ENCODE assay signal across 19 cellular contexts in genomic region chr2:26558271-26559043, GRCh38.
DNase-seq lines count a peak whose midpoint lies in the region; ATAC-seq and TF ChIP-seq lines count a peak whose summit lies in the region.
"Had no signal": no experiment of that assay in that cellular context is flagged by ENCODE, and none has a peak within 500 bp of the region (broad histone marks: within the 10 kb centered on the region; RNA-seq: fewer than 3 reads in every experiment).

No MANE protein-coding gene starts in this region.

- no peak overlapping the region for H3K27ac Mint-ChIP-seq in endodermal cell
- H3K27ac Mint-ChIP-seq: activated CD8-positive, alpha-beta T cell treated with anti-CD3 and anti-CD28 coated beads, Interleukin-2, amount 10 ng/mL, durations not matched to agents 7 days and 5 days; activated T-helper 2 cell treated with anti-CD3 and anti-CD28 coated beads, Interferon-gamma antibody, Interleukin-2, Interleukin-4, amounts not matched to agents 10 μg/mL and 5 μg/mL and 100 μg/mL, durations not matched to agents 14 hours and 24 hours and 36 hours; memory B cell had no signal

- peaks cover 4% of the 10 kb centered on the region for H3K4me1 Mint-ChIP-seq in endodermal cell

- in situ Hi-C loops in G401 (cut with HindIII; ENCODE audit: low sequenced_read_pairs), result no loop called here
- in situ Hi-C loops in HAP-1 (cut with MboI; ENCODE audit: low sequenced_read_pairs), result no loop called here

- peaks cover 30% of the 10 kb centered on the region for H3K27me3 Mint-ChIP-seq in endodermal cell (ENCODE audit: insufficient read depth)

- WGBS in endodermal cell (ENCODE audit: insufficient coverage in 1 of 2, insufficient read length in 1 of 2), 2 experiments, result 45 to 64% methylated on average over 9 to 27 of the region's 27 CpGs
- WGBS in stomach, 5 donors, result 23 to 30% (median 29%) methylated on average over 24 to 27 of the region's 27 CpGs

- H3K4me1 ChIP-seq in endodermal cell (ENCODE audit: control insufficient read depth, insufficient read depth, low read length), result peaks cover 5% of the 10 kb centered on the region
- H3K4me1 ChIP-seq in HAP-1, result no peaks in the 10 kb centered on the region; the same call in 1 of the 2 replicates
- peaks cover 13 to 21% (median 17%) of the 10 kb centered on the region in 4 donors for H3K4me1 ChIP-seq in stomach

- ATAC-seq in GM21576 (IDR thresholded peaks at IDR 0.05; ENCODE audit: unreplicated experiment), result no peak
- ATAC-seq: activated CD8-positive, alpha-beta T cell treated with anti-CD3 and anti-CD28 coated beads, Interleukin-2, amount 10 ng/mL, durations not matched to agents 7 days and 5 days; GM12878 had no signal

- H3K4me3 Mint-ChIP-seq in endodermal cell, result no peak overlapping the region
- H3K4me3 Mint-ChIP-seq: activated CD8-positive, alpha-beta T cell treated with anti-CD3 and anti-CD28 coated beads, Interleukin-2, amount 10 ng/mL, durations not matched to agents 7 days and 5 days; memory B cell had no signal

- no peaks in the 10 kb centered on the region for H3K9me3 ChIP-seq in MG63
- no peaks in the 10 kb centered on the region for H3K9me3 ChIP-seq in endodermal cell (ENCODE audit: control insufficient read depth, low read length)
- H3K9me3 ChIP-seq in HAP-1, result no peaks in the 10 kb centered on the region
- H3K9me3 ChIP-seq in stomach, result no peaks in the 10 kb centered on the region
- H3K9me3 ChIP-seq: neutrophil had no signal

- no peaks in the 10 kb centered on the region for H3K36me3 Mint-ChIP-seq in endodermal cell (ENCODE audit: low read depth)
- H3K36me3 Mint-ChIP-seq: memory B cell had no signal

- peaks cover 19% of the 10 kb centered on the region for H3K27me3 ChIP-seq in MG63
- H3K27me3 ChIP-seq in endodermal cell (ENCODE audit: control insufficient read depth, insufficient read depth, low read length, poor library complexity, severe bottlenecking), result peaks cover 27% of the 10 kb centered on the region
- H3K27me3 ChIP-seq in HAP-1 (ENCODE audit: low read depth), result peaks cover 37% of the 10 kb centered on the region
- H3K27me3 ChIP-seq in stomach, result peaks cover 0 to 67% (median 26%) of the 10 kb centered on the region in 3 donors

- TF ChIP-seq EP300 in stomach (IDR thresholded peaks at IDR 0.05), result no peak

- DNase-seq in G401 (ENCODE audit: low spot score), result peak; percentile 32
- DNase-seq in MG63, result peak; percentile 13
- DNase-seq in endodermal cell, result peak; percentile 69
- peak; percentile 72 for DNase-seq in posterior vena cava (ENCODE audit: low spot score)
- no peak for DNase-seq in HAP-1 (ENCODE audit: low spot score in 2 of 2)
- no peak for DNase-seq in stomach
- DNase-seq: activated CD8-positive, alpha-beta T cell treated with anti-CD3 and anti-CD28 coated beads, Interleukin-2, amount 10 ng/mL, durations not matched to agents 7 days and 5 days; brain microvascular endothelial cell; Karpas-422; NCI-H146; NCI-H524; stimulated activated naive CD4-positive, alpha-beta T cell had no signal

- no peak overlapping the region for H3K27ac ChIP-seq in endodermal cell (ENCODE audit: low read depth, low read length)
- H3K27ac ChIP-seq in stomach, result no peak overlapping the region
- H3K27ac ChIP-seq: brain microvascular endothelial cell, HL-60, neutrophil, skin epidermis had no signal

- H3K9me3 Mint-ChIP-seq in endodermal cell, result no peaks in the 10 kb centered on the region
- H3K9me3 Mint-ChIP-seq: activated T-helper 2 cell treated with anti-CD3 and anti-CD28 coated beads, Interferon-gamma antibody, Interleukin-2, Interleukin-4, amounts not matched to agents 10 μg/mL and 5 μg/mL and 100 μg/mL, durations not matched to agents 14 hours and 24 hours and 36 hours; memory B cell had no signal

- intact Hi-C loops in posterior vena cava (cut with DNase I) (no loop called here), stomach (cut with DNase I; ENCODE audit: low total_unique reads) (no loop called here)

- no peaks in the 10 kb centered on the region for H3K36me3 ChIP-seq in MG63
- no peaks in the 10 kb centered on the region for H3K36me3 ChIP-seq in endodermal cell (ENCODE audit: control insufficient read depth, insufficient read depth, low read length)
- H3K36me3 ChIP-seq in HAP-1 (replicated peaks), result no peaks in the 10 kb centered on the region
- H3K36me3 ChIP-seq in stomach, result no peaks in the 10 kb centered on the region
- H3K36me3 ChIP-seq: brain microvascular endothelial cell, neutrophil had no signal

- no peak overlapping the region for H3K4me3 ChIP-seq in MG63
- H3K4me3 ChIP-seq in endodermal cell (ENCODE audit: low read length), result no peak overlapping the region
- no peak overlapping the region for H3K4me3 ChIP-seq in HAP-1
- H3K4me3 ChIP-seq in stomach, result no peak overlapping the region
- H3K4me3 ChIP-seq: GM12878, skin epidermis had no signal

- TF ChIP-seq POLR2A in stomach (IDR thresholded peaks at IDR 0.05), result no peak

- TF ChIP-seq CTCF in endodermal cell (conservative IDR thresholded peaks at IDR 0.05) (no peak), stomach (IDR thresholded peaks at IDR 0.05) (no peak)

- no peak overlapping the region for H3K9ac ChIP-seq in endodermal cell (ENCODE audit: extremely low read depth, low read length, poor library complexity, severe bottlenecking)

Comparison
In these comparisons a context has a peak if more than half of its experiments do, and no peak if none do; other contexts are left out.
1. DNase-seq: peak in G401 (single experiment), MG63 (single experiment), endodermal cell (single experiment) and posterior vena cava (single experiment); none in HAP-1 (0 of 2) and stomach (single experiment).